Comparison of ENCODE assay signal across 1 cellular context in the genomic region with DNA sequence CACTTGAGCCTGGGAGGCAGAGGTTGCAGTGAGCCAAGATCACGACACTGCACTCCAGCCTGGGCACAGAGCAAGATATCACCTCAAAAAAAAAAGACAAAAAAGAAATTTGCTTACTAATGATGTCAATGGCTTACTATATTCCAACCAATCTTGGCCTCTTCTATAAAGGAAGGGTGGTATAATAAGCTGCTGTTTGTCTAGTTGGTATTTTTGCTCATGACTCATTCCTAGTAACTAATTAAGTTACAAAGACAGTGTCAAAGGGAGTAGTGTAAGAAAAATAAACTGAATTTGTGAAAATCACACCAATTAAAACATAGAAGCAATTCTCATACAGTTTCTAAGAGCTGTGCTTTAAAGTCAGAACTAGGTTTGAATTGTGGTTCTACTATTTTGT.
TF ChIP-seq lines count a peak whose summit lies in the region.

No MANE protein-coding gene starts in this region.

TF ChIP-seq in GM23338, 12 proteins besides CTCF, POLR2A, EP300 and RAD21 (continued from another document):
- TF ChIP-seq, protein P1, sequence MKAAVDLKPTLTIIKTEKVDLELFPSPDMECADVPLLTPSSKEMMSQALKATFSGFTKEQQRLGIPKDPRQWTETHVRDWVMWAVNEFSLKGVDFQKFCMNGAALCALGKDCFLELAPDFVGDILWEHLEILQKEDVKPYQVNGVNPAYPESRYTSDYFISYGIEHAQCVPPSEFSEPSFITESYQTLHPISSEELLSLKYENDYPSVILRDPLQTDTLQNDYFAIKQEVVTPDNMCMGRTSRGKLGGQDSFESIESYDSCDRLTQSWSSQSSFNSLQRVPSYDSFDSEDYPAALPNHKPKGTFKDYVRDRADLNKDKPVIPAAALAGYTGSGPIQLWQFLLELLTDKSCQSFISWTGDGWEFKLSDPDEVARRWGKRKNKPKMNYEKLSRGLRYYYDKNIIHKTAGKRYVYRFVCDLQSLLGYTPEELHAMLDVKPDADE (IDR thresholded peaks at IDR 0.05): no peak
- TF ChIP-seq POLR2AphosphoS5 (IDR thresholded peaks at IDR 0.05; ENCODE audit: low read depth) (no peak), ZNF331 (CRISPR knock-in tag; IDR thresholded peaks at IDR 0.05; ENCODE audit: low read depth) (no peak), EZH2phosphoT487 (IDR thresholded peaks at IDR 0.05; ENCODE audit: unreplicated experiment) (no peak), EZH2 (IDR thresholded peaks at IDR 0.05; ENCODE audit: low read depth, unreplicated experiment) (no peak), JUNB (IDR thresholded peaks at IDR 0.05; ENCODE audit: unreplicated experiment) (no peak)
- TF ChIP-seq, protein P2, sequence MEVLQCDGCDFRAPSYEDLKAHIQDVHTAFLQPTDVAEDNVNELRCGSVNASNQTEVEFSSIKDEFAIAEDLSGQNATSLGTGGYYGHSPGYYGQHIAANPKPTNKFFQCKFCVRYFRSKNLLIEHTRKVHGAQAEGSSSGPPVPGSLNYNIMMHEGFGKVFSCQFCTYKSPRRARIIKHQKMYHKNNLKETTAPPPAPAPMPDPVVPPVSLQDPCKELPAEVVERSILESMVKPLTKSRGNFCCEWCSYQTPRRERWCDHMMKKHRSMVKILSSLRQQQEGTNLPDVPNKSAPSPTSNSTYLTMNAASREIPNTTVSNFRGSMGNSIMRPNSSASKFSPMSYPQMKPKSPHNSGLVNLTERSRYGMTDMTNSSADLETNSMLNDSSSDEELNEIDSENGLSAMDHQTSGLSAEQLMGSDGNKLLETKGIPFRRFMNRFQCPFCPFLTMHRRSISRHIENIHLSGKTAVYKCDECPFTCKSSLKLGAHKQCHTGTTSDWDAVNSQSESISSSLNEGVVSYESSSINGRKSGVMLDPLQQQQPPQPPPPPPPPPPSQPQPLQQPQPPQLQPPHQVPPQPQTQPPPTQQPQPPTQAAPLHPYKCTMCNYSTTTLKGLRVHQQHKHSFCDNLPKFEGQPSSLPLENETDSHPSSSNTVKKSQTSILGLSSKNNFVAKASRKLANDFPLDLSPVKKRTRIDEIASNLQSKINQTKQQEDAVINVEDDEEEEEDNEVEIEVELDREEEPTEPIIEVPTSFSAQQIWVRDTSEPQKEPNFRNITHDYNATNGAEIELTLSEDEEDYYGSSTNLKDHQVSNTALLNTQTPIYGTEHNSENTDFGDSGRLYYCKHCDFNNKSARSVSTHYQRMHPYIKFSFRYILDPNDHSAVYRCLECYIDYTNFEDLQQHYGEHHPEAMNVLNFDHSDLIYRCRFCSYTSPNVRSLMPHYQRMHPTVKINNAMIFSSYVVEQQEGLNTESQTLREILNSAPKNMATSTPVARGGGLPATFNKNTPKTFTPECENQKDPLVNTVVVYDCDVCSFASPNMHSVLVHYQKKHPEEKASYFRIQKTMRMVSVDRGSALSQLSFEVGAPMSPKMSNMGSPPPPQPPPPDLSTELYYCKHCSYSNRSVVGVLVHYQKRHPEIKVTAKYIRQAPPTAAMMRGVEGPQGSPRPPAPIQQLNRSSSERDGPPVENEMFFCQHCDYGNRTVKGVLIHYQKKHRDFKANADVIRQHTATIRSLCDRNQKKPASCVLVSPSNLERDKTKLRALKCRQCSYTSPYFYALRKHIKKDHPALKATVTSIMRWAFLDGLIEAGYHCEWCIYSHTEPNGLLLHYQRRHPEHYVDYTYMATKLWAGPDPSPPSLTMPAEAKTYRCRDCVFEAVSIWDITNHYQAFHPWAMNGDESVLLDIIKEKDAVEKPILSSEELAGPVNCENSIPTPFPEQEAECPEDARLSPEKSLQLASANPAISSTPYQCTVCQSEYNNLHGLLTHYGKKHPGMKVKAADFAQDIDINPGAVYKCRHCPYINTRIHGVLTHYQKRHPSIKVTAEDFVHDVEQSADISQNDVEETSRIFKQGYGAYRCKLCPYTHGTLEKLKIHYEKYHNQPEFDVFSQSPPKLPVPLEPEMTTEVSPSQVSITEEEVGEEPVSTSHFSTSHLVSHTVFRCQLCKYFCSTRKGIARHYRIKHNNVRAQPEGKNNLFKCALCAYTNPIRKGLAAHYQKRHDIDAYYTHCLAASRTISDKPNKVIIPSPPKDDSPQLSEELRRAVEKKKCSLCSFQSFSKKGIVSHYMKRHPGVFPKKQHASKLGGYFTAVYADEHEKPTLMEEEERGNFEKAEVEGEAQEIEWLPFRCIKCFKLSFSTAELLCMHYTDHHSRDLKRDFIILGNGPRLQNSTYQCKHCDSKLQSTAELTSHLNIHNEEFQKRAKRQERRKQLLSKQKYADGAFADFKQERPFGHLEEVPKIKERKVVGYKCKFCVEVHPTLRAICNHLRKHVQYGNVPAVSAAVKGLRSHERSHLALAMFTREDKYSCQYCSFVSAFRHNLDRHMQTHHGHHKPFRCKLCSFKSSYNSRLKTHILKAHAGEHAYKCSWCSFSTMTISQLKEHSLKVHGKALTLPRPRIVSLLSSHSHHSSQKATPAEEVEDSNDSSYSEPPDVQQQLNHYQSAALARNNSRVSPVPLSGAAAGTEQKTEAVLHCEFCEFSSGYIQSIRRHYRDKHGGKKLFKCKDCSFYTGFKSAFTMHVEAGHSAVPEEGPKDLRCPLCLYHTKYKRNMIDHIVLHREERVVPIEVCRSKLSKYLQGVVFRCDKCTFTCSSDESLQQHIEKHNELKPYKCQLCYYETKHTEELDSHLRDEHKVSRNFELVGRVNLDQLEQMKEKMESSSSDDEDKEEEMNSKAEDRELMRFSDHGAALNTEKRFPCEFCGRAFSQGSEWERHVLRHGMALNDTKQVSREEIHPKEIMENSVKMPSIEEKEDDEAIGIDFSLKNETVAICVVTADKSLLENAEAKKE (CRISPR knock-in tag; IDR thresholded peaks at IDR 0.05): no peak
